In the genomic region with DNA sequence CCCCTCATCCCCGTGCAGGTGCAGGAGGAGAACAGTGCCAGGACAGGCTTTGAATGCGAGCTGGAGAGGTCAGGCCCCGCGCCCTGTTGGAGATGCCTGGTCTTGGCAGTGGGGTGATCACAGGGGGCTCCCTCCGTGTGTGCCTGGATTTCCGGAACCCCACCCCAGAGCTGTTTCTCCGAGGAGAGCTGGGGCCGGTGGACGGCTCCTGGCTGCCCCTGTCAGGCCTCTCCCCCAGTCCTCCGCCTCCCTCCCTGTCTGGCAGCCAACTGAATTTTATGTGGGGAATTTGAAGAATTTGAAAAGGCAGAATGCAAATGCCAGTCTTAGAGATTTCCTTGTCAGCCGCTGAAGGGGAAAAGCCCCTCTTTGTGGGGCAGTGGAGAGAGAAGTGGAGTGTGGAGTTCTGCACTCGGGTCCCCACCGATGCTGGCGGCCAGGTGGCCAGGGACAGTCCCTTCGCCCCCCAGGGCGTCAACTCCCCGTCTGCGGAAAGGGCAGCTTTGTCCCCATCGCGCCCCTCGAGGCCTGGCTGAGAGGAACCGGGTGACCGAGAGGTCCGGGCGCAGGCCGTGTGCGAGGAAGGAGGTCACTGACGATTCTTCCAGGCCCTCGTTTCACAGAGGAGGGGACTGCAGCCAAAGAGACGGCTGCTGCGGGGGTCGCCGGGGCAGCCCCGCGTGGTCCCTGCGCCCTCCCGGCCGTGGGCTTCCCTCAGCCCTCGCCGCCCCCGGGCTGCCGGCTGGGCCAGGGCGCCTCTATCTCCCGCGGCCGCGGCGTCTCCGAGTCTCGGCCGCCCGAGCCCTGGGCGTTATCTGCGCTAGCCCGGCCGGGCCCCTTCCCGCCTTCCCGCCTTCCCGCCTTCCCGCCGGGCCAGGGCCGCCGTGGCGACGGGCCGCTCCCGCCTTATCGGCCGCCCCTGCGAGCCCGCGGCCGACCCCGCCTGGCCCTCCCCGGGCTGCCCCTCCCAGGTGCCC, we compare ENCODE assay signal across 1 cellular context.
TF ChIP-seq lines count a peak whose summit lies in the region.

No MANE protein-coding gene starts in this region.

TF ChIP-seq in K562, 482 proteins besides CTCF, POLR2A, EP300 and RAD21 (continued from another document and continues in another):
- TF ChIP-seq, protein P1, sequence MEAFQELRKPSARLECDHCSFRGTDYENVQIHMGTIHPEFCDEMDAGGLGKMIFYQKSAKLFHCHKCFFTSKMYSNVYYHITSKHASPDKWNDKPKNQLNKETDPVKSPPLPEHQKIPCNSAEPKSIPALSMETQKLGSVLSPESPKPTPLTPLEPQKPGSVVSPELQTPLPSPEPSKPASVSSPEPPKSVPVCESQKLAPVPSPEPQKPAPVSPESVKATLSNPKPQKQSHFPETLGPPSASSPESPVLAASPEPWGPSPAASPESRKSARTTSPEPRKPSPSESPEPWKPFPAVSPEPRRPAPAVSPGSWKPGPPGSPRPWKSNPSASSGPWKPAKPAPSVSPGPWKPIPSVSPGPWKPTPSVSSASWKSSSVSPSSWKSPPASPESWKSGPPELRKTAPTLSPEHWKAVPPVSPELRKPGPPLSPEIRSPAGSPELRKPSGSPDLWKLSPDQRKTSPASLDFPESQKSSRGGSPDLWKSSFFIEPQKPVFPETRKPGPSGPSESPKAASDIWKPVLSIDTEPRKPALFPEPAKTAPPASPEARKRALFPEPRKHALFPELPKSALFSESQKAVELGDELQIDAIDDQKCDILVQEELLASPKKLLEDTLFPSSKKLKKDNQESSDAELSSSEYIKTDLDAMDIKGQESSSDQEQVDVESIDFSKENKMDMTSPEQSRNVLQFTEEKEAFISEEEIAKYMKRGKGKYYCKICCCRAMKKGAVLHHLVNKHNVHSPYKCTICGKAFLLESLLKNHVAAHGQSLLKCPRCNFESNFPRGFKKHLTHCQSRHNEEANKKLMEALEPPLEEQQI (IDR thresholded peaks at IDR 0.05) = no peak
- TF ChIP-seq, protein P2, sequence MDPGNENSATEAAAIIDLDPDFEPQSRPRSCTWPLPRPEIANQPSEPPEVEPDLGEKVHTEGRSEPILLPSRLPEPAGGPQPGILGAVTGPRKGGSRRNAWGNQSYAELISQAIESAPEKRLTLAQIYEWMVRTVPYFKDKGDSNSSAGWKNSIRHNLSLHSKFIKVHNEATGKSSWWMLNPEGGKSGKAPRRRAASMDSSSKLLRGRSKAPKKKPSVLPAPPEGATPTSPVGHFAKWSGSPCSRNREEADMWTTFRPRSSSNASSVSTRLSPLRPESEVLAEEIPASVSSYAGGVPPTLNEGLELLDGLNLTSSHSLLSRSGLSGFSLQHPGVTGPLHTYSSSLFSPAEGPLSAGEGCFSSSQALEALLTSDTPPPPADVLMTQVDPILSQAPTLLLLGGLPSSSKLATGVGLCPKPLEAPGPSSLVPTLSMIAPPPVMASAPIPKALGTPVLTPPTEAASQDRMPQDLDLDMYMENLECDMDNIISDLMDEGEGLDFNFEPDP (CRISPR knock-in tag; IDR thresholded peaks at IDR 0.05) = no peak; the same call in 1 of the 2 replicates
- TF ChIP-seq KLF13 (tag; IDR thresholded peaks at IDR 0.05; ENCODE audit: borderline replicate concordance, low read depth) (0 out of 2 replicates have a peak, but pooled peaks have one; percentile 38), FOXK2 (conservative IDR thresholded peaks at IDR 0.05 in 1 of 2, IDR thresholded peaks at IDR 0.05 in 1 of 2; ENCODE audit: low read depth in 2 of 2) (no peak), ZNF707 (CRISPR knock-in tag; conservative IDR thresholded peaks at IDR 0.05) (no peak), STAT5B (CRISPR knock-in tag; IDR thresholded peaks at IDR 0.05) (no peak), BHLHE40 (IDR thresholded peaks at IDR 0.05; ENCODE audit: low read length) (no peak), MYBL2 (IDR thresholded peaks at IDR 0.05; ENCODE audit: low read depth) (no peak), MYBL2 (CRISPR knock-in tag; IDR thresholded peaks at IDR 0.05; ENCODE audit: borderline replicate concordance) (no peak), POLR3G (IDR thresholded peaks at IDR 0.05; ENCODE audit: extremely low read depth, insufficient read length, insufficient replicate concordance) (no peak), PCBP1 (IDR thresholded peaks at IDR 0.05; ENCODE audit: low read depth, low read length, poor library complexity, severe bottlenecking) (peak; percentile 36), GATAD2B (IDR thresholded peaks at IDR 0.05; ENCODE audit: borderline replicate concordance) (peak; percentile 91), ZNF551 (CRISPR knock-in tag; IDR thresholded peaks at IDR 0.05) (no peak), ZNF121 (CRISPR knock-in tag; conservative IDR thresholded peaks at IDR 0.05) (no peak), TEAD1 (CRISPR knock-in tag; IDR thresholded peaks at IDR 0.05) (no peak), MTF1 (CRISPR knock-in tag; IDR thresholded peaks at IDR 0.05; ENCODE audit: borderline replicate concordance) (no peak), CBX8 (IDR thresholded peaks at IDR 0.05; ENCODE audit: borderline replicate concordance, extremely low read depth, low read depth, low read length, poor library complexity, severe bottlenecking) (no peak), TRIM28 (IDR thresholded peaks at IDR 0.05) (no peak), U2AF2 (optimal IDR thresholded peaks at IDR 0.05; ENCODE audit: low read depth, low read length) (no peak), NUFIP1 (IDR thresholded peaks at IDR 0.05; ENCODE audit: partially characterized antibody) (no peak), RBM17 (IDR thresholded peaks at IDR 0.05; ENCODE audit: borderline replicate concordance, low read depth, low read length) (no peak)
- TF ChIP-seq, protein P3, sequence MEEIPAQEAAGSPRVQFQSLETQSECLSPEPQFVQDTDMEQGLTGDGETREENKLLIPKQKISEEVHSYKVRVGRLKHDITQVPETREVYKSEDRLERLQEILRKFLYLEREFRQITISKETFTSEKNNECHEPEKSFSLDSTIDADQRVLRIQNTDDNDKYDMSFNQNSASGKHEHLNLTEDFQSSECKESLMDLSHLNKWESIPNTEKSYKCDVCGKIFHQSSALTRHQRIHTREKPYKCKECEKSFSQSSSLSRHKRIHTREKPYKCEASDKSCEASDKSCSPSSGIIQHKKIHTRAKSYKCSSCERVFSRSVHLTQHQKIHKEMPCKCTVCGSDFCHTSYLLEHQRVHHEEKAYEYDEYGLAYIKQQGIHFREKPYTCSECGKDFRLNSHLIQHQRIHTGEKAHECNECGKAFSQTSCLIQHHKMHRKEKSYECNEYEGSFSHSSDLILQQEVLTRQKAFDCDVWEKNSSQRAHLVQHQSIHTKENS (CRISPR knock-in tag; IDR thresholded peaks at IDR 0.05) = no peak
- TF ChIP-seq, protein P4, sequence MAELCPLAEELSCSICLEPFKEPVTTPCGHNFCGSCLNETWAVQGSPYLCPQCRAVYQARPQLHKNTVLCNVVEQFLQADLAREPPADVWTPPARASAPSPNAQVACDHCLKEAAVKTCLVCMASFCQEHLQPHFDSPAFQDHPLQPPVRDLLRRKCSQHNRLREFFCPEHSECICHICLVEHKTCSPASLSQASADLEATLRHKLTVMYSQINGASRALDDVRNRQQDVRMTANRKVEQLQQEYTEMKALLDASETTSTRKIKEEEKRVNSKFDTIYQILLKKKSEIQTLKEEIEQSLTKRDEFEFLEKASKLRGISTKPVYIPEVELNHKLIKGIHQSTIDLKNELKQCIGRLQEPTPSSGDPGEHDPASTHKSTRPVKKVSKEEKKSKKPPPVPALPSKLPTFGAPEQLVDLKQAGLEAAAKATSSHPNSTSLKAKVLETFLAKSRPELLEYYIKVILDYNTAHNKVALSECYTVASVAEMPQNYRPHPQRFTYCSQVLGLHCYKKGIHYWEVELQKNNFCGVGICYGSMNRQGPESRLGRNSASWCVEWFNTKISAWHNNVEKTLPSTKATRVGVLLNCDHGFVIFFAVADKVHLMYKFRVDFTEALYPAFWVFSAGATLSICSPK (IDR thresholded peaks at IDR 0.05; ENCODE audit: borderline replicate concordance) = no peak
- TF ChIP-seq, protein P5, sequence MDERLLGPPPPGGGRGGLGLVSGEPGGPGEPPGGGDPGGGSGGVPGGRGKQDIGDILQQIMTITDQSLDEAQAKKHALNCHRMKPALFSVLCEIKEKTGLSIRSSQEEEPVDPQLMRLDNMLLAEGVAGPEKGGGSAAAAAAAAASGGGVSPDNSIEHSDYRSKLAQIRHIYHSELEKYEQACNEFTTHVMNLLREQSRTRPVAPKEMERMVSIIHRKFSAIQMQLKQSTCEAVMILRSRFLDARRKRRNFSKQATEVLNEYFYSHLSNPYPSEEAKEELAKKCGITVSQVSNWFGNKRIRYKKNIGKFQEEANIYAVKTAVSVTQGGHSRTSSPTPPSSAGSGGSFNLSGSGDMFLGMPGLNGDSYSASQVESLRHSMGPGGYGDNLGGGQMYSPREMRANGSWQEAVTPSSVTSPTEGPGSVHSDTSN (CRISPR knock-in tag; IDR thresholded peaks at IDR 0.05; ENCODE audit: low read depth) = no peak
- TF ChIP-seq, protein P5 (tag; conservative IDR thresholded peaks at IDR 0.05; ENCODE audit: low read depth) = no peak
- TF ChIP-seq, protein P6, sequence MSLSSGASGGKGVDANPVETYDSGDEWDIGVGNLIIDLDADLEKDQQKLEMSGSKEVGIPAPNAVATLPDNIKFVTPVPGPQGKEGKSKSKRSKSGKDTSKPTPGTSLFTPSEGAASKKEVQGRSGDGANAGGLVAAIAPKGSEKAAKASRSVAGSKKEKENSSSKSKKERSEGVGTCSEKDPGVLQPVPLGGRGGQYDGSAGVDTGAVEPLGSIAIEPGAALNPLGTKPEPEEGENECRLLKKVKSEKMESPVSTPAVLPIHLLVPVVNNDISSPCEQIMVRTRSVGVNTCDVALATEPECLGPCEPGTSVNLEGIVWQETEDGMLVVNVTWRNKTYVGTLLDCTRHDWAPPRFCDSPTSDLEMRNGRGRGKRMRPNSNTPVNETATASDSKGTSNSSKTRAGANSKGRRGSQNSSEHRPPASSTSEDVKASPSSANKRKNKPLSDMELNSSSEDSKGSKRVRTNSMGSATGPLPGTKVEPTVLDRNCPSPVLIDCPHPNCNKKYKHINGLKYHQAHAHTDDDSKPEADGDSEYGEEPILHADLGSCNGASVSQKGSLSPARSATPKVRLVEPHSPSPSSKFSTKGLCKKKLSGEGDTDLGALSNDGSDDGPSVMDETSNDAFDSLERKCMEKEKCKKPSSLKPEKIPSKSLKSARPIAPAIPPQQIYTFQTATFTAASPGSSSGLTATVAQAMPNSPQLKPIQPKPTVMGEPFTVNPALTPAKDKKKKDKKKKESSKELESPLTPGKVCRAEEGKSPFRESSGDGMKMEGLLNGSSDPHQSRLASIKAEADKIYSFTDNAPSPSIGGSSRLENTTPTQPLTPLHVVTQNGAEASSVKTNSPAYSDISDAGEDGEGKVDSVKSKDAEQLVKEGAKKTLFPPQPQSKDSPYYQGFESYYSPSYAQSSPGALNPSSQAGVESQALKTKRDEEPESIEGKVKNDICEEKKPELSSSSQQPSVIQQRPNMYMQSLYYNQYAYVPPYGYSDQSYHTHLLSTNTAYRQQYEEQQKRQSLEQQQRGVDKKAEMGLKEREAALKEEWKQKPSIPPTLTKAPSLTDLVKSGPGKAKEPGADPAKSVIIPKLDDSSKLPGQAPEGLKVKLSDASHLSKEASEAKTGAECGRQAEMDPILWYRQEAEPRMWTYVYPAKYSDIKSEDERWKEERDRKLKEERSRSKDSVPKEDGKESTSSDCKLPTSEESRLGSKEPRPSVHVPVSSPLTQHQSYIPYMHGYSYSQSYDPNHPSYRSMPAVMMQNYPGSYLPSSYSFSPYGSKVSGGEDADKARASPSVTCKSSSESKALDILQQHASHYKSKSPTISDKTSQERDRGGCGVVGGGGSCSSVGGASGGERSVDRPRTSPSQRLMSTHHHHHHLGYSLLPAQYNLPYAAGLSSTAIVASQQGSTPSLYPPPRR (CRISPR knock-in tag; IDR thresholded peaks at IDR 0.05; ENCODE audit: borderline replicate concordance) = no peak
- TF ChIP-seq, protein P7, sequence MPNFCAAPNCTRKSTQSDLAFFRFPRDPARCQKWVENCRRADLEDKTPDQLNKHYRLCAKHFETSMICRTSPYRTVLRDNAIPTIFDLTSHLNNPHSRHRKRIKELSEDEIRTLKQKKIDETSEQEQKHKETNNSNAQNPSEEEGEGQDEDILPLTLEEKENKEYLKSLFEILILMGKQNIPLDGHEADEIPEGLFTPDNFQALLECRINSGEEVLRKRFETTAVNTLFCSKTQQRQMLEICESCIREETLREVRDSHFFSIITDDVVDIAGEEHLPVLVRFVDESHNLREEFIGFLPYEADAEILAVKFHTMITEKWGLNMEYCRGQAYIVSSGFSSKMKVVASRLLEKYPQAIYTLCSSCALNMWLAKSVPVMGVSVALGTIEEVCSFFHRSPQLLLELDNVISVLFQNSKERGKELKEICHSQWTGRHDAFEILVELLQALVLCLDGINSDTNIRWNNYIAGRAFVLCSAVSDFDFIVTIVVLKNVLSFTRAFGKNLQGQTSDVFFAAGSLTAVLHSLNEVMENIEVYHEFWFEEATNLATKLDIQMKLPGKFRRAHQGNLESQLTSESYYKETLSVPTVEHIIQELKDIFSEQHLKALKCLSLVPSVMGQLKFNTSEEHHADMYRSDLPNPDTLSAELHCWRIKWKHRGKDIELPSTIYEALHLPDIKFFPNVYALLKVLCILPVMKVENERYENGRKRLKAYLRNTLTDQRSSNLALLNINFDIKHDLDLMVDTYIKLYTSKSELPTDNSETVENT (CRISPR knock-in tag; IDR thresholded peaks at IDR 0.05) = peak; percentile 70
- TF ChIP-seq, protein P8, sequence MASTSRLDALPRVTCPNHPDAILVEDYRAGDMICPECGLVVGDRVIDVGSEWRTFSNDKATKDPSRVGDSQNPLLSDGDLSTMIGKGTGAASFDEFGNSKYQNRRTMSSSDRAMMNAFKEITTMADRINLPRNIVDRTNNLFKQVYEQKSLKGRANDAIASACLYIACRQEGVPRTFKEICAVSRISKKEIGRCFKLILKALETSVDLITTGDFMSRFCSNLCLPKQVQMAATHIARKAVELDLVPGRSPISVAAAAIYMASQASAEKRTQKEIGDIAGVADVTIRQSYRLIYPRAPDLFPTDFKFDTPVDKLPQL (IDR thresholded peaks at IDR 0.05; ENCODE audit: extremely low read depth, insufficient read length) = no peak
- TF ChIP-seq, protein P9, sequence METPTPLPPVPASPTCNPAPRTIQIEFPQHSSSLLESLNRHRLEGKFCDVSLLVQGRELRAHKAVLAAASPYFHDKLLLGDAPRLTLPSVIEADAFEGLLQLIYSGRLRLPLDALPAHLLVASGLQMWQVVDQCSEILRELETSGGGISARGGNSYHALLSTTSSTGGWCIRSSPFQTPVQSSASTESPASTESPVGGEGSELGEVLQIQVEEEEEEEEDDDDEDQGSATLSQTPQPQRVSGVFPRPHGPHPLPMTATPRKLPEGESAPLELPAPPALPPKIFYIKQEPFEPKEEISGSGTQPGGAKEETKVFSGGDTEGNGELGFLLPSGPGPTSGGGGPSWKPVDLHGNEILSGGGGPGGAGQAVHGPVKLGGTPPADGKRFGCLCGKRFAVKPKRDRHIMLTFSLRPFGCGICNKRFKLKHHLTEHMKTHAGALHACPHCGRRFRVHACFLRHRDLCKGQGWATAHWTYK (CRISPR knock-in tag; IDR thresholded peaks at IDR 0.05) = 0 out of 2 replicates have a peak, but pooled peaks have one; percentile 54
- TF ChIP-seq, protein P10, sequence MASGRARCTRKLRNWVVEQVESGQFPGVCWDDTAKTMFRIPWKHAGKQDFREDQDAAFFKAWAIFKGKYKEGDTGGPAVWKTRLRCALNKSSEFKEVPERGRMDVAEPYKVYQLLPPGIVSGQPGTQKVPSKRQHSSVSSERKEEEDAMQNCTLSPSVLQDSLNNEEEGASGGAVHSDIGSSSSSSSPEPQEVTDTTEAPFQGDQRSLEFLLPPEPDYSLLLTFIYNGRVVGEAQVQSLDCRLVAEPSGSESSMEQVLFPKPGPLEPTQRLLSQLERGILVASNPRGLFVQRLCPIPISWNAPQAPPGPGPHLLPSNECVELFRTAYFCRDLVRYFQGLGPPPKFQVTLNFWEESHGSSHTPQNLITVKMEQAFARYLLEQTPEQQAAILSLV (tag; IDR thresholded peaks at IDR 0.05) = no peak
